ENCODE assay signal across 8 cellular contexts in the genomic region with DNA sequence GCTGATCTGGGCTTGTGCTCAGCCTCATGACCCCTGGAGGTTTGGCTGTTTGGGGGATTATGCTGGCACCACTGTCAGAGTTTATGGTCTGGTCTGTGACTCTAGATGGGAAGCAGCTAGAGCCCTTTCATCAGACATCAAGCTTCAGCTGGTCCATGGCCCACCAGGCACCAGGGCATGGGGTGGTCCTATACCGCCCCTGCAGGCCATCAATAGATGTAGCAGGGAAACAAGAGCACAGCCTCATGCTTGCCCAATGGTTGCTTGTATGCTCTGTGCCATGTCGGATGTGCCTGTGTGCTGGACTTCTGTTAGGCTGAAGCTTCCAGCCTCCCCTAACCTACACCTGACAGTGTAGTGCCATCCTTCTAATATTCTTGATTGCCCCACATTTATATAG.
A peak's percentile ranks its signal among the peaks of the same experiment; 100 is the strongest.
DNase-seq lines count a peak whose midpoint lies in the region; ATAC-seq and TF ChIP-seq lines count a peak whose summit lies in the region.

No MANE protein-coding gene starts in this region.

- H3K4me3 ChIP-seq in GM12875 (ENCODE audit: low read depth, low read length) (no peak overlapping the region), WI38 (ENCODE audit: low read depth, low read length) (no peak overlapping the region), mucosa of descending colon (no peak overlapping the region)

- TF ChIP-seq CTCF in GM12875 (IDR thresholded peaks at IDR 0.05; ENCODE audit: borderline replicate concordance, insufficient read depth, low read depth, low read length) (peak; percentile 78), WI38 (IDR thresholded peaks at IDR 0.05; ENCODE audit: low read depth, low read length) (peak; percentile 57; the same call in 1 of the 2 replicates), mucosa of descending colon (IDR thresholded peaks at IDR 0.05) (no peak)

- intact Hi-C loops in mucosa of descending colon (cut with DNase I, micrococcal nuclease), result no loop called here

- no peaks in the 10 kb centered on the region for H3K36me3 ChIP-seq in mucosa of descending colon (ENCODE audit: low read depth)

- DNase-seq in mucosa of descending colon (no peak), NCI-H1436 (lab: John Stamatoyannopoulos, UW) (no peak)
- no peak for DNase-seq in activated CD4-positive, CD25-positive, alpha-beta regulatory T cell treated with anti-CD3 and anti-CD28 coated beads, Interleukin-2, amount 50 U/mL, for 72 hours

- no peaks in the 10 kb centered on the region for H3K9me3 ChIP-seq in mucosa of descending colon

- H3K4me1 ChIP-seq in mucosa of descending colon (ENCODE audit: low read depth), result peaks cover 7% of the 10 kb centered on the region

- ATAC-seq in HG03354 (IDR thresholded peaks at IDR 0.05; ENCODE audit: poor library complexity, severe bottlenecking, unreplicated experiment) (peak; percentile 72), mucosa of descending colon (peak; percentile 37), HG02970 (IDR thresholded peaks at IDR 0.05; ENCODE audit: low FRiP score, unreplicated experiment) (no peak), GM18498 (IDR thresholded peaks at IDR 0.05; ENCODE audit: unreplicated experiment) (no peak)

Comparison
In these comparisons a context has a peak if more than half of its experiments do, and no peak if none do; other contexts are left out.
1. ATAC-seq: peak in HG03354 (single experiment) and mucosa of descending colon (single experiment); none in HG02970 (single experiment) and GM18498 (single experiment).